29 cellular contexts compared by ENCODE assay signal in genomic region chr19:45235485-45235884, GRCh38. TPM values are rescaled to one million over a fixed set of nuclear protein-coding genes. Genes with fewer than 3 reads are reported as not detected.
DNase-seq lines count a peak whose midpoint lies in the region; ATAC-seq, FAIRE-seq and TF ChIP-seq lines count a peak whose summit lies in the region.
"Had no signal": no experiment of that assay in that cellular context is flagged by ENCODE, and none has a peak within 500 bp of the region (broad histone marks: within the 10 kb centered on the region; RNA-seq: fewer than 3 reads in every experiment).

No MANE protein-coding gene starts in this region.

- no peak overlapping the region for H3K9ac ChIP-seq in HepG2 (ENCODE audit: insufficient read depth, low read depth, low read length)

- TF ChIP-seq POLR2A in right lobe of liver (IDR thresholded peaks at IDR 0.05) (no peak), HepG2 (IDR thresholded peaks at IDR 0.05; ENCODE audit: insufficient read depth in 1 of 2, low read depth in 2 of 2, low read length in 2 of 2) (no peak)

- no peak for FAIRE-seq in HepG2 (lab: Jason Lieb, UNC)
- FAIRE-seq: GM12892 had no signal

- TF ChIP-seq CTCF in right lobe of liver (IDR thresholded peaks at IDR 0.05), result no peak
- TF ChIP-seq CTCF in HepG2 (CRISPR knock-in tag; IDR thresholded peaks at IDR 0.05), result no peak
- TF ChIP-seq CTCF in activated B cell treated with CpG ODN at 0.5 μM for 24 hours (IDR thresholded peaks at IDR 0.05), result no peak

- H3K4me3 ChIP-seq in right lobe of liver (no peak overlapping the region), HepG2 (replicated peaks in 1 of 3; ENCODE audit: insufficient read depth in 1 of 3, low read depth in 2 of 3, low read length in 3 of 3) (no peak overlapping the region)
- H3K4me3 ChIP-seq: PC-9, skin epidermis had no signal

- POLR2A ChIA-PET in HepG2 (lab: Yijun Ruan, JAX) (no interaction called here), activated B cell treated with CpG ODN at 0.5 μM for 24 hours (lab: Charles Lee) (no interaction called here)

- no peaks in the 10 kb centered on the region for H3K9me3 Mint-ChIP-seq in activated B cell treated with CpG ODN at 0.5 μM for 24 hours
- H3K9me3 Mint-ChIP-seq: activated T-cell treated with anti-CD3 and anti-CD28 coated beads, Interleukin-2, amount 50 U/mL, for 72 hours had no signal

- no peak for TF ChIP-seq RAD21 in HepG2 (CRISPR knock-in tag; IDR thresholded peaks at IDR 0.05)

- no TSS peak for BruUV-seq in HepG2 (replicated peaks; lab: Mats Ljungman, UMichigan)

- no peaks in the 10 kb centered on the region for H3K27me3 ChIP-seq in right lobe of liver
- H3K27me3 ChIP-seq in HepG2 (ENCODE audit: control insufficient read depth in 1 of 2, insufficient read depth in 2 of 2, low read length in 2 of 2), result peaks cover 4 to 30% of the 10 kb centered on the region in 2 experiments

- H3K9me3 ChIP-seq in right lobe of liver (no peaks in the 10 kb centered on the region), HepG2 (ENCODE audit: low read length) (no peaks in the 10 kb centered on the region)

- peak; percentile 23 to 62 (median 28) for ATAC-seq in right lobe of liver
- ATAC-seq in HepG2, result no peak
- no peak for ATAC-seq in activated B cell treated with CpG ODN at 0.5 μM for 24 hours (ENCODE audit: low read depth)
- ATAC-seq in left lobe of liver, result peak; percentile 37
- ATAC-seq: activated T-cell treated with anti-CD3 and anti-CD28 coated beads, Interleukin-2, amount 50 U/mL, for 72 hours had no signal

- no peak overlapping the region for H3K27ac Mint-ChIP-seq in activated B cell treated with CpG ODN at 0.5 μM for 24 hours
- H3K27ac Mint-ChIP-seq: activated T-cell treated with anti-CD3 and anti-CD28 coated beads, Interleukin-2, amount 50 U/mL, for 72 hours had no signal

- H4K20me1 ChIP-seq in HepG2 (ENCODE audit: insufficient read depth, low read length), result no peaks in the 10 kb centered on the region

- H3K4me1 ChIP-seq in right lobe of liver (no peaks in the 10 kb centered on the region), HepG2 (ENCODE audit: insufficient read depth, low read length) (no peaks in the 10 kb centered on the region)

- H3K4me1 Mint-ChIP-seq in activated B cell treated with CpG ODN at 0.5 μM for 24 hours, result peaks cover 12% of the 10 kb centered on the region

- H3K27ac ChIP-seq in right lobe of liver, result no peak overlapping the region
- no peak overlapping the region for H3K27ac ChIP-seq in HepG2 (ENCODE audit: extremely low read length, insufficient read depth, low read length)
- H3K27ac ChIP-seq: HL-60, PC-9, skin epidermis had no signal

- 11% methylated on average over 8 of the region's 8 CpGs for WGBS in right lobe of liver (ENCODE audit: insufficient coverage, low coverage, low lambda C conversion rate, missing lambda C conversion rate)
- WGBS in HepG2 (ENCODE audit: low lambda C conversion rate), result 23% methylated on average over 4 of the region's 8 CpGs

- peaks cover 31% of the 10 kb centered on the region for H3K27me3 Mint-ChIP-seq in activated B cell treated with CpG ODN at 0.5 μM for 24 hours

- H3K4me2 ChIP-seq in HepG2 (ENCODE audit: low read depth, low read length), result no peak overlapping the region
- H3K4me2 ChIP-seq: PC-9 had no signal

- CTCF ChIA-PET in HepG2 (lab: Yijun Ruan, JAX; ENCODE audit: low intra/inter-chr PET ratio, low total read pairs) (no interaction called here), activated B cell treated with CpG ODN at 0.5 μM for 24 hours (lab: Charles Lee) (no interaction called here)

- H3K79me2 ChIP-seq in HepG2 (ENCODE audit: insufficient read depth, low read length), result no peaks in the 10 kb centered on the region

- intact Hi-C loops in right lobe of liver (cut with DNase I), result no loop called here
- intact Hi-C loops in HepG2 (cut with micrococcal nuclease; ENCODE audit: unreplicated experiment), result no loop called here
- intact Hi-C loops in activated B cell treated with CpG ODN at 0.5 μM for 24 hours (cut with micrococcal nuclease), result no loop called here

- DNase-seq in right lobe of liver (no peak), HepG2 (ENCODE audit: low spot score) (no peak), activated B cell treated with CpG ODN at 0.5 μM for 24 hours (no peak), left lobe of liver (ENCODE audit: low spot score) (no peak), SIG-M5 (lab: John Stamatoyannopoulos, UW) (no peak), DMS 273 (lab: John Stamatoyannopoulos, UW; ENCODE audit: unreplicated experiment) (no peak), inferior parietal cortex (ENCODE audit: extremely low spot score) (no peak), NCI-H2029 treated with DMSO at 0.1 percent for 48 hours (lab: John Stamatoyannopoulos, UW) (no peak)
- DNase-seq: activated CD4-positive, alpha-beta T cell treated with anti-CD3 and anti-CD28 coated beads, Interleukin-2, amount 50 U/mL, for 4 hours; activated CD4-positive, CD25-positive, alpha-beta regulatory T cell; activated naive CD4-positive, alpha-beta T cell; activated T-cell treated with anti-CD3 and anti-CD28 coated beads, Interleukin-2, amount 50 U/mL, for 72 hours; C1 segment of cervical spinal cord; EL; kidney glomerular epithelial cell; NCI-H1048; NCI-H1694 treated with DMSO at 0.1 percent for 48 hours; NCI-H2171 treated with DMSO at 0.1 percent for 48 hours; NCI-H526; PC-9; SHP77 treated with DMSO at 0.1 percent for 48 hours; stimulated activated CD4-positive, alpha-beta T cell treated with anti-CD3 and anti-CD28 coated beads, Interleukin-1b, Interleukin-23, amount 100 ng/mL, for 48 hours; T1000; trophoblast cell had no signal

- TF ChIP-seq EP300 in HepG2 (IDR thresholded peaks at IDR 0.05; ENCODE audit: low read depth in 2 of 2, low read length in 2 of 2) (no peak), HepG2 (CRISPR knock-in tag; IDR thresholded peaks at IDR 0.05; ENCODE audit: borderline replicate concordance) (no peak)

- no peaks in the 10 kb centered on the region for H3K36me3 ChIP-seq in right lobe of liver
- H3K36me3 ChIP-seq in HepG2 (replicated peaks in 1 of 2; ENCODE audit: control insufficient read depth in 1 of 2, insufficient read depth in 2 of 2, low read length in 2 of 2), result no peaks in the 10 kb centered on the region

- no peaks in the 10 kb centered on the region for H3K36me3 Mint-ChIP-seq in activated B cell treated with CpG ODN at 0.5 μM for 24 hours (ENCODE audit: low read depth)

- H2AFZ ChIP-seq in HepG2 (ENCODE audit: low read length), result no peak overlapping the region
- H2AFZ ChIP-seq: PC-9 had no signal

- in situ Hi-C loops in HepG2 (cut with HindIII; ENCODE audit: extremely low pct_ligation_motif_present, low pct_unique_long_range_greater_than_20kb), result no loop called here

- peak overlapping the region; percentile 15 for H3K4me3 Mint-ChIP-seq in activated B cell treated with CpG ODN at 0.5 μM for 24 hours
- H3K4me3 Mint-ChIP-seq: activated T-cell treated with anti-CD3 and anti-CD28 coated beads, Interleukin-2, amount 50 U/mL, for 72 hours had no signal

RNA-seq across cellular contexts. Expression of gene EXOC3L2, which starts 9.7 kb away (rescaled TPM):
- total RNA-seq in right lobe of liver, result 1 to 10 TPM; 1.8 to 6.9 (median 4.4) TPM
- total RNA-seq in HepG2 (2016; rRNA removed; fragmentation: Illumina TruSeq; extraction: Trizol), result not detected in 2 replicates
- not detected in 2 replicates for total RNA-seq in HepG2 (2016; cell fraction: cytosol; rRNA removed; fragmentation: Illumina TruSeq; extraction: Trizol; ENCODE audit: low read depth)
- total RNA-seq in HepG2 (2016; cell fraction: insoluble cytoplasmic fraction; rRNA removed; fragmentation: Illumina TruSeq; extraction: Trizol), result not detected in 2 replicates
- total RNA-seq in HepG2 (2016; cell fraction: membrane; rRNA removed; fragmentation: Illumina TruSeq; extraction: Trizol), result not detected in 2 replicates
- not detected in 2 replicates for total RNA-seq in HepG2 (2016; cell fraction: nucleus; rRNA removed; fragmentation: Illumina TruSeq; extraction: Trizol)
- polyA plus RNA-seq in HepG2 (2011; rRNA removed), result 0.21 TPM in 1 of 2 replicates, not detected in the other
- polyA plus RNA-seq in HepG2 (2011; cell fraction: cytosol; rRNA removed), result 0.04 and 0.07 TPM in 2 replicates
- polyA plus RNA-seq in HepG2 (2011; cell fraction: nucleus; rRNA removed), result 0.07 and 0.19 TPM in 2 replicates
- 0.07 TPM in 1 of 2 replicates, not detected in the other for polyA plus RNA-seq in HepG2 (2012)
- polyA plus RNA-seq in HepG2 (2016; cell fraction: cytosol; fragmentation: Illumina TruSeq; extraction: Trizol; ENCODE audit: low read depth), result not detected in 2 replicates
- polyA plus RNA-seq in HepG2 (2016; cell fraction: insoluble cytoplasmic fraction; fragmentation: Illumina TruSeq; extraction: Trizol; ENCODE audit: low read depth), result not detected in 2 replicates
- not detected in 2 replicates for polyA plus RNA-seq in HepG2 (2016; cell fraction: membrane; fragmentation: Illumina TruSeq; extraction: Trizol; ENCODE audit: low read depth)
- polyA plus RNA-seq in HepG2 (2016; cell fraction: nucleus; fragmentation: Illumina TruSeq; extraction: Trizol; ENCODE audit: insufficient read depth, low read depth), result not detected in 2 replicates
- polyA minus RNA-seq in HepG2 (2011; rRNA and poly(A)+ RNA removed; ENCODE audit: low replicate concordance), result 0.20 TPM in 1 of 2 replicates, not detected in the other
- polyA minus RNA-seq in HepG2 (2011; cell fraction: cytosol; rRNA and poly(A)+ RNA removed), result not detected in 2 replicates
- polyA minus RNA-seq in HepG2 (2011; cell fraction: nucleus; rRNA and poly(A)+ RNA removed), result not detected in 2 replicates
- total RNA-seq in activated B cell treated with CpG ODN at 0.5 μM for 24 hours, result not detected in 2 replicates
- total RNA-seq in left lobe of liver, result 4.3 TPM
- total RNA-seq: activated T-cell treated with anti-CD3 and anti-CD28 coated beads, Interleukin-2, amount 50 U/mL, for 72 hours; H4; LHCN-M2; PC-9 had no signal

RNA-seq across cellular contexts. Expression of gene MARK4, which starts 15.6 kb away (rescaled TPM):
- total RNA-seq in right lobe of liver (10 to 100 TPM; 14.2 to 23.5 (median 17.5) TPM), HepG2 (2016; rRNA removed; fragmentation: Illumina TruSeq; extraction: Trizol) (7.0 and 7.6 TPM in 2 replicates), activated B cell treated with CpG ODN at 0.5 μM for 24 hours (26.0 and 28.0 TPM in 2 replicates), left lobe of liver (17.5 TPM)
- 11.1 and 13.3 TPM in 2 replicates for total RNA-seq in HepG2 (2016; cell fraction: cytosol; rRNA removed; fragmentation: Illumina TruSeq; extraction: Trizol; ENCODE audit: low read depth)
- 3.4 and 6.6 TPM in 2 replicates for total RNA-seq in HepG2 (2016; cell fraction: insoluble cytoplasmic fraction; rRNA removed; fragmentation: Illumina TruSeq; extraction: Trizol)
- 12.9 and 14.4 TPM in 2 replicates for total RNA-seq in HepG2 (2016; cell fraction: membrane; rRNA removed; fragmentation: Illumina TruSeq; extraction: Trizol)
- total RNA-seq in HepG2 (2016; cell fraction: nucleus; rRNA removed; fragmentation: Illumina TruSeq; extraction: Trizol), result 6.3 and 7.9 TPM in 2 replicates
- polyA plus RNA-seq in HepG2 (2011; rRNA removed), result 11.4 and 12.2 TPM in 2 replicates
- polyA plus RNA-seq in HepG2 (2011; cell fraction: cytosol; rRNA removed), result 6.6 and 8.5 TPM in 2 replicates
- 17.6 and 21.6 TPM in 2 replicates for polyA plus RNA-seq in HepG2 (2011; cell fraction: nucleus; rRNA removed)
- 28.5 and 39.6 TPM in 2 replicates for polyA plus RNA-seq in HepG2 (2012)
- 7.9 and 8.8 TPM in 2 replicates for polyA plus RNA-seq in HepG2 (2016; cell fraction: cytosol; fragmentation: Illumina TruSeq; extraction: Trizol; ENCODE audit: low read depth)
- polyA plus RNA-seq in HepG2 (2016; cell fraction: insoluble cytoplasmic fraction; fragmentation: Illumina TruSeq; extraction: Trizol; ENCODE audit: low read depth), result 11.9 and 16.0 TPM in 2 replicates
- 16.7 and 21.8 TPM in 2 replicates for polyA plus RNA-seq in HepG2 (2016; cell fraction: membrane; fragmentation: Illumina TruSeq; extraction: Trizol; ENCODE audit: low read depth)
- polyA plus RNA-seq in HepG2 (2016; cell fraction: nucleus; fragmentation: Illumina TruSeq; extraction: Trizol; ENCODE audit: insufficient read depth, low read depth), result 15.8 and 17.0 TPM in 2 replicates
- 1.4 and 19.5 TPM in 2 replicates for polyA minus RNA-seq in HepG2 (2011; rRNA and poly(A)+ RNA removed; ENCODE audit: low replicate concordance)
- 14.1 and 19.3 TPM in 2 replicates for polyA minus RNA-seq in HepG2 (2011; cell fraction: cytosol; rRNA and poly(A)+ RNA removed)
- 10.3 TPM in 2 replicates for polyA minus RNA-seq in HepG2 (2011; cell fraction: nucleus; rRNA and poly(A)+ RNA removed)

RNA-seq across cellular contexts. Expression of gene BLOC1S3, which starts 56.9 kb away (rescaled TPM):
- total RNA-seq in right lobe of liver (10 to 100 TPM in 1 of 6 experiments, 1 to 10 TPM in 5; 4.7 to 17.0 (median 6.1) TPM), HepG2 (2016; rRNA removed; fragmentation: Illumina TruSeq; extraction: Trizol) (3.2 and 4.3 TPM in 2 replicates), activated B cell treated with CpG ODN at 0.5 μM for 24 hours (15.6 and 16.5 TPM in 2 replicates), left lobe of liver (6.5 TPM)
- 1.4 TPM in 2 replicates for total RNA-seq in HepG2 (2016; cell fraction: cytosol; rRNA removed; fragmentation: Illumina TruSeq; extraction: Trizol; ENCODE audit: low read depth)
- 3.1 and 4.0 TPM in 2 replicates for total RNA-seq in HepG2 (2016; cell fraction: insoluble cytoplasmic fraction; rRNA removed; fragmentation: Illumina TruSeq; extraction: Trizol)
- 2.1 and 2.5 TPM in 2 replicates for total RNA-seq in HepG2 (2016; cell fraction: membrane; rRNA removed; fragmentation: Illumina TruSeq; extraction: Trizol)
- 3.4 and 3.8 TPM in 2 replicates for total RNA-seq in HepG2 (2016; cell fraction: nucleus; rRNA removed; fragmentation: Illumina TruSeq; extraction: Trizol)
- 4.8 TPM in 2 replicates for polyA plus RNA-seq in HepG2 (2011; rRNA removed)
- polyA plus RNA-seq in HepG2 (2011; cell fraction: cytosol; rRNA removed), result 3.4 TPM in 2 replicates
- 3.0 and 3.8 TPM in 2 replicates for polyA plus RNA-seq in HepG2 (2011; cell fraction: nucleus; rRNA removed)
- 3.5 and 3.6 TPM in 2 replicates for polyA plus RNA-seq in HepG2 (2012)
- polyA plus RNA-seq in HepG2 (2016; cell fraction: cytosol; fragmentation: Illumina TruSeq; extraction: Trizol; ENCODE audit: low read depth), result 2.6 and 2.9 TPM in 2 replicates
- polyA plus RNA-seq in HepG2 (2016; cell fraction: insoluble cytoplasmic fraction; fragmentation: Illumina TruSeq; extraction: Trizol; ENCODE audit: low read depth), result 6.8 and 7.3 TPM in 2 replicates
- 4.1 and 5.0 TPM in 2 replicates for polyA plus RNA-seq in HepG2 (2016; cell fraction: membrane; fragmentation: Illumina TruSeq; extraction: Trizol; ENCODE audit: low read depth)
- polyA plus RNA-seq in HepG2 (2016; cell fraction: nucleus; fragmentation: Illumina TruSeq; extraction: Trizol; ENCODE audit: insufficient read depth, low read depth), result 6.8 and 9.9 TPM in 2 replicates
- polyA minus RNA-seq in HepG2 (2011; rRNA and poly(A)+ RNA removed; ENCODE audit: low replicate concordance), result 9.1 and 11.7 TPM in 2 replicates
- 4.1 and 6.6 TPM in 2 replicates for polyA minus RNA-seq in HepG2 (2011; cell fraction: cytosol; rRNA and poly(A)+ RNA removed)
- 2.5 and 2.6 TPM in 2 replicates for polyA minus RNA-seq in HepG2 (2011; cell fraction: nucleus; rRNA and poly(A)+ RNA removed)

RNA-seq across cellular contexts. Expression of gene TRAPPC6A, which starts 57.4 kb away (rescaled TPM):
- total RNA-seq in right lobe of liver, result 10 to 100 TPM; 13.1 to 33.3 (median 23.7) TPM
- 6.2 and 6.5 TPM in 2 replicates for total RNA-seq in HepG2 (2016; rRNA removed; fragmentation: Illumina TruSeq; extraction: Trizol)
- total RNA-seq in HepG2 (2016; cell fraction: cytosol; rRNA removed; fragmentation: Illumina TruSeq; extraction: Trizol; ENCODE audit: low read depth), result 5.2 and 6.6 TPM in 2 replicates
- total RNA-seq in HepG2 (2016; cell fraction: insoluble cytoplasmic fraction; rRNA removed; fragmentation: Illumina TruSeq; extraction: Trizol), result 5.7 and 6.5 TPM in 2 replicates
- total RNA-seq in HepG2 (2016; cell fraction: membrane; rRNA removed; fragmentation: Illumina TruSeq; extraction: Trizol), result 5.0 and 5.6 TPM in 2 replicates
- total RNA-seq in HepG2 (2016; cell fraction: nucleus; rRNA removed; fragmentation: Illumina TruSeq; extraction: Trizol), result 1.9 and 4.0 TPM in 2 replicates
- 21.0 and 27.2 TPM in 2 replicates for polyA plus RNA-seq in HepG2 (2011; rRNA removed)
- 38.4 and 42.6 TPM in 2 replicates for polyA plus RNA-seq in HepG2 (2011; cell fraction: cytosol; rRNA removed)
- polyA plus RNA-seq in HepG2 (2011; cell fraction: nucleus; rRNA removed), result 20.2 and 22.1 TPM in 2 replicates
- 20.1 and 25.3 TPM in 2 replicates for polyA plus RNA-seq in HepG2 (2012)
- polyA plus RNA-seq in HepG2 (2016; cell fraction: cytosol; fragmentation: Illumina TruSeq; extraction: Trizol; ENCODE audit: low read depth), result 7.8 and 8.7 TPM in 2 replicates
- polyA plus RNA-seq in HepG2 (2016; cell fraction: insoluble cytoplasmic fraction; fragmentation: Illumina TruSeq; extraction: Trizol; ENCODE audit: low read depth), result 6.9 and 7.6 TPM in 2 replicates
- polyA plus RNA-seq in HepG2 (2016; cell fraction: membrane; fragmentation: Illumina TruSeq; extraction: Trizol; ENCODE audit: low read depth), result 5.5 and 5.7 TPM in 2 replicates
- polyA plus RNA-seq in HepG2 (2016; cell fraction: nucleus; fragmentation: Illumina TruSeq; extraction: Trizol; ENCODE audit: insufficient read depth, low read depth), result 4.9 and 6.4 TPM in 2 replicates
- polyA minus RNA-seq in HepG2 (2011; rRNA and poly(A)+ RNA removed; ENCODE audit: low replicate concordance), result 2.0 and 9.1 TPM in 2 replicates
- polyA minus RNA-seq in HepG2 (2011; cell fraction: cytosol; rRNA and poly(A)+ RNA removed), result 4.9 and 5.5 TPM in 2 replicates
- 3.6 and 5.5 TPM in 2 replicates for polyA minus RNA-seq in HepG2 (2011; cell fraction: nucleus; rRNA and poly(A)+ RNA removed)
- 51.8 and 56.0 TPM in 2 replicates for total RNA-seq in activated B cell treated with CpG ODN at 0.5 μM for 24 hours
- 30.6 TPM for total RNA-seq in left lobe of liver

Comparison
In these comparisons a context has a peak if more than half of its experiments do, and no peak if none do; other contexts are left out.
1. ATAC-seq: peak in right lobe of liver (4 of 4) and left lobe of liver (single experiment); none in HepG2 (single experiment) and activated B cell treated with CpG ODN at 0.5 μM for 24 hours (single experiment).